1 cellular context compared by ENCODE assay signal in genomic region chr6:157967486-157967885, GRCh38.
TF ChIP-seq lines count a peak whose summit lies in the region.

No MANE protein-coding gene starts in this region.

TF ChIP-seq in K562, 482 proteins besides CTCF, POLR2A, EP300 and RAD21:
- TF ChIP-seq HDAC8 (tag; IDR thresholded peaks at IDR 0.05) (no peak), ZNF282 (CRISPR knock-in tag; IDR thresholded peaks at IDR 0.05) (no peak), PKNOX1 (IDR thresholded peaks at IDR 0.05) (peak; percentile 28; the same call in 1 of the 2 replicates), SIRT6 (IDR thresholded peaks at IDR 0.05; ENCODE audit: low read depth, low read length) (no peak), FOXA3 (CRISPR knock-in tag; conservative IDR thresholded peaks at IDR 0.05 in 1 of 2, IDR thresholded peaks at IDR 0.05 in 1 of 2) (no peak), ZNF277 (CRISPR knock-in tag; IDR thresholded peaks at IDR 0.05; ENCODE audit: borderline replicate concordance) (no peak), ILF3 (IDR thresholded peaks at IDR 0.05; ENCODE audit: borderline replicate concordance) (no peak)
- TF ChIP-seq, protein P1, sequence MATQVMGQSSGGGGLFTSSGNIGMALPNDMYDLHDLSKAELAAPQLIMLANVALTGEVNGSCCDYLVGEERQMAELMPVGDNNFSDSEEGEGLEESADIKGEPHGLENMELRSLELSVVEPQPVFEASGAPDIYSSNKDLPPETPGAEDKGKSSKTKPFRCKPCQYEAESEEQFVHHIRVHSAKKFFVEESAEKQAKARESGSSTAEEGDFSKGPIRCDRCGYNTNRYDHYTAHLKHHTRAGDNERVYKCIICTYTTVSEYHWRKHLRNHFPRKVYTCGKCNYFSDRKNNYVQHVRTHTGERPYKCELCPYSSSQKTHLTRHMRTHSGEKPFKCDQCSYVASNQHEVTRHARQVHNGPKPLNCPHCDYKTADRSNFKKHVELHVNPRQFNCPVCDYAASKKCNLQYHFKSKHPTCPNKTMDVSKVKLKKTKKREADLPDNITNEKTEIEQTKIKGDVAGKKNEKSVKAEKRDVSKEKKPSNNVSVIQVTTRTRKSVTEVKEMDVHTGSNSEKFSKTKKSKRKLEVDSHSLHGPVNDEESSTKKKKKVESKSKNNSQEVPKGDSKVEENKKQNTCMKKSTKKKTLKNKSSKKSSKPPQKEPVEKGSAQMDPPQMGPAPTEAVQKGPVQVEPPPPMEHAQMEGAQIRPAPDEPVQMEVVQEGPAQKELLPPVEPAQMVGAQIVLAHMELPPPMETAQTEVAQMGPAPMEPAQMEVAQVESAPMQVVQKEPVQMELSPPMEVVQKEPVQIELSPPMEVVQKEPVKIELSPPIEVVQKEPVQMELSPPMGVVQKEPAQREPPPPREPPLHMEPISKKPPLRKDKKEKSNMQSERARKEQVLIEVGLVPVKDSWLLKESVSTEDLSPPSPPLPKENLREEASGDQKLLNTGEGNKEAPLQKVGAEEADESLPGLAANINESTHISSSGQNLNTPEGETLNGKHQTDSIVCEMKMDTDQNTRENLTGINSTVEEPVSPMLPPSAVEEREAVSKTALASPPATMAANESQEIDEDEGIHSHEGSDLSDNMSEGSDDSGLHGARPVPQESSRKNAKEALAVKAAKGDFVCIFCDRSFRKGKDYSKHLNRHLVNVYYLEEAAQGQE (CRISPR knock-in tag; IDR thresholded peaks at IDR 0.05; ENCODE audit: low read depth): no peak
